ENCODE assay signal across 16 cellular contexts in genomic region chr3:150015906-150016305, GRCh38.
"Had no signal": no experiment of that assay in that cellular context is flagged by ENCODE, and none has a peak within 500 bp of the region (broad histone marks: within the 10 kb centered on the region; RNA-seq: fewer than 3 reads in every experiment).

No MANE protein-coding gene starts in this region.

- DNase-seq: activated CD4-positive, alpha-beta memory T cell treated with anti-CD3 and anti-CD28 coated beads, Interleukin-2, amount 10 ng/mL, durations not matched to agents 7 days and 5 days; activated CD4-positive, alpha-beta T cell treated with anti-CD3 and anti-CD28 coated beads for 1 hour; cortex of kidney; effector CD8-positive, alpha-beta T cell; left colon; mucosa of descending colon; naive thymus-derived CD8-positive, alpha-beta T cell; occipital lobe; psoas muscle; sigmoid colon; stimulated activated CD4-positive, alpha-beta T cell treated with anti-CD3 and anti-CD28 coated beads, Interleukin-12 subunit alpha, Interleukin-12 subunit beta, amount 100 ng/mL, for 4 hours; stimulated activated naive CD4-positive, alpha-beta T cell treated with Interleukin-2 at 50 U/mL for 16 hours; SW 1271; T-helper 9 cell; upper lobe of left lung had no signal

- H3K27ac ChIP-seq: ascending aorta, psoas muscle, sigmoid colon, upper lobe of left lung had no signal

- H3K36me3 ChIP-seq: ascending aorta, sigmoid colon, upper lobe of left lung had no signal

- H3K4me1 ChIP-seq: ascending aorta, psoas muscle, sigmoid colon, upper lobe of left lung had no signal

- H3K9me3 ChIP-seq: ascending aorta, mucosa of descending colon, psoas muscle, sigmoid colon, upper lobe of left lung had no signal

- ATAC-seq: left colon; mucosa of descending colon; naive thymus-derived CD8-positive, alpha-beta T cell; psoas muscle had no signal

- H3K4me3 ChIP-seq: ascending aorta, mucosa of descending colon, psoas muscle, sigmoid colon, upper lobe of left lung had no signal

- H3K27me3 ChIP-seq: ascending aorta, sigmoid colon, upper lobe of left lung had no signal
